Comparison of ENCODE assay signal across 18 cellular contexts in genomic region chr20:54416770-54417169, GRCh38. TPM values are rescaled to one million over a fixed set of nuclear protein-coding genes. Genes with fewer than 3 reads are reported as not detected.
DNase-seq lines count a peak whose midpoint lies in the region; ATAC-seq and TF ChIP-seq lines count a peak whose summit lies in the region.
"Had no signal": no experiment of that assay in that cellular context is flagged by ENCODE, and none has a peak within 500 bp of the region (broad histone marks: within the 10 kb centered on the region; RNA-seq: fewer than 3 reads in every experiment).

No MANE protein-coding gene starts in this region.

- intact Hi-C loops in A673 (cut with micrococcal nuclease; ENCODE audit: unreplicated experiment) (no loop called here), aorta (cut with DNase I) (no loop called here)

- BruUV-seq in A673 (replicated peaks; lab: Mats Ljungman, UMichigan) = no TSS peak

- peaks cover 70% of the 10 kb centered on the region for H3K27me3 ChIP-seq in A673 (replicated peaks; ENCODE audit: insufficient read depth, low read depth, low read length, poor library complexity)
- no peaks in the 10 kb centered on the region for H3K27me3 ChIP-seq in aorta (ENCODE audit: control insufficient read depth in 1 of 2, insufficient read depth in 2 of 2, low read length in 1 of 2)
- H3K27me3 ChIP-seq: BLaER1 had no signal

- H3K4me3 ChIP-seq in A673 (ENCODE audit: low read depth, low read length, poor library complexity, severe bottlenecking) (no peak overlapping the region), aorta (ENCODE audit: low read length in 2 of 2) (no peak overlapping the region)
- H3K4me3 ChIP-seq: BLaER1, GM23248 had no signal

- DNase-seq in A673 (ENCODE audit: low spot score) (peak; percentile 4), DMS 273 treated with DMSO at 0.1 percent for 48 hours (lab: John Stamatoyannopoulos, UW) (peak; percentile 8), NCI-H2171 (lab: John Stamatoyannopoulos, UW) (peak; percentile 43), left kidney (ENCODE audit: low read depth, low spot score) (peak; percentile 8), aorta (no peak), 8988T (no peak)
- no peak for DNase-seq in activated naive CD4-positive, alpha-beta T cell (lab: John Stamatoyannopoulos, UW)
- DNase-seq: AML-193; CD4-positive, alpha-beta memory T cell; DMS53; DND-41; GM23248; HCEC 1CT; HFFc6; KG1 had no signal

- H3K9me3 ChIP-seq in A673 (ENCODE audit: low read depth, low read length, poor library complexity, severe bottlenecking) (no peaks in the 10 kb centered on the region), aorta (ENCODE audit: control insufficient read depth, low read length) (no peaks in the 10 kb centered on the region)
- H3K9me3 ChIP-seq: BLaER1 had no signal

- ATAC-seq in aorta (ENCODE audit: low FRiP score) = no peak
- no peak for ATAC-seq in HG03095 (IDR thresholded peaks at IDR 0.05; ENCODE audit: unreplicated experiment)

- no peaks in the 10 kb centered on the region for H3K36me3 ChIP-seq in A673 (ENCODE audit: insufficient read depth, low read length, poor library complexity, severe bottlenecking)
- no peaks in the 10 kb centered on the region for H3K36me3 ChIP-seq in aorta (ENCODE audit: control insufficient read depth in 1 of 2, insufficient read depth in 2 of 2, low read length in 1 of 2)
- H3K36me3 ChIP-seq: BLaER1 had no signal

- H3K27ac ChIP-seq in A673 (ENCODE audit: low read depth, low read length, poor library complexity, severe bottlenecking) (no peak overlapping the region), aorta (ENCODE audit: low read depth in 1 of 2, low read length in 2 of 2) (no peak overlapping the region)
- H3K27ac ChIP-seq: BLaER1, GM23248 had no signal

- WGBS in aorta, 2 donors = 41 to 51% methylated on average over 4 of the region's 4 CpGs

- CTCF ChIA-PET in A673 (lab: Charles Lee) = no interaction called here

- H3K4me1 ChIP-seq in A673 (ENCODE audit: insufficient read depth, low read length, poor library complexity, severe bottlenecking) (no peaks in the 10 kb centered on the region), aorta (ENCODE audit: control insufficient read depth in 1 of 2, insufficient read depth in 2 of 2, low read length in 2 of 2) (no peaks in the 10 kb centered on the region)
- H3K4me1 ChIP-seq: BLaER1 had no signal

- POLR2A ChIA-PET in A673 (lab: Charles Lee; ENCODE audit: low non-redundant PET) = no interaction called here

- TF ChIP-seq CTCF in A673 (conservative IDR thresholded peaks at IDR 0.05; ENCODE audit: low read depth, low read length) = no peak

RNA-seq across cellular contexts. Expression of gene DOK5, which starts 58.6 kb away (rescaled TPM):
- total RNA-seq in A673 (2021) (4.9 and 5.4 TPM in 2 replicates), aorta (10 to 100 TPM in 1 of 2 donors, 1 to 10 TPM in 1; 9.1 to 13.3 TPM)
- 1 to 10 TPM; 5.2 to 9.0 TPM for polyA plus RNA-seq in aorta
- total RNA-seq: CD4-positive, alpha-beta memory T cell had no signal
- polyA plus RNA-seq: CD14-positive monocyte; CD4-positive, alpha-beta memory T cell had no signal

Comparison
In these comparisons a context has a peak if more than half of its experiments do, and no peak if none do; other contexts are left out.
1. DNase-seq: peak in A673 (single experiment), DMS 273 treated with DMSO at 0.1 percent for 48 hours (single experiment), NCI-H2171 (single experiment) and left kidney (single experiment); none in aorta (0 of 2), activated naive CD4-positive, alpha-beta T cell (0 of 4) and 8988T (single experiment).